17 cellular contexts compared by ENCODE assay signal in genomic region chr7:22241805-22242390, GRCh38.
DNase-seq lines count a peak whose midpoint lies in the region; ATAC-seq, FAIRE-seq and TF ChIP-seq lines count a peak whose summit lies in the region.
"Had no signal": no experiment of that assay in that cellular context is flagged by ENCODE, and none has a peak within 500 bp of the region (broad histone marks: within the 10 kb centered on the region; RNA-seq: fewer than 3 reads in every experiment).

No MANE protein-coding gene starts in this region.

- H3K56ac ChIP-seq in H1 (replicated peaks; ENCODE audit: insufficient read length, low read depth, low read length): no peak overlapping the region

- no peak overlapping the region for H2BK12ac ChIP-seq in H1 (ENCODE audit: low read depth, low read length)

- 97% methylated on average over 2 of the region's 2 CpGs; no CpG with 5 or more reads in 1 of the 2 experiments for WGBS in H1 (ENCODE audit: extremely low coverage in 1 of 2, insufficient coverage in 1 of 2, insufficient read length in 1 of 2, insufficient replicate concordance in 2 of 2, low coverage in 1 of 2, low lambda C conversion rate in 2 of 2, missing lambda C conversion rate in 1 of 2), 2 experiments
- WGBS in lower leg skin, 2 donors: 88 to 91% methylated on average over 2 of the region's 2 CpGs

- no peak overlapping the region for H4K5ac ChIP-seq in H1 (ENCODE audit: insufficient read length, low read depth, low read length)

- H3K27me3 Mint-ChIP-seq in Calu3 (ENCODE audit: unreplicated experiment) (no peaks in the 10 kb centered on the region), GM23338 (ENCODE audit: insufficient read depth, low read depth, poor library complexity) (no peaks in the 10 kb centered on the region)
- H3K27me3 Mint-ChIP-seq: B cell had no signal

- no peak overlapping the region for H3K4me3 ChIP-seq in GM23338
- H3K4me3 ChIP-seq in H1 (ENCODE audit: extremely low read depth in 1 of 4, insufficient read depth in 2 of 4, low read depth in 3 of 4, low read length in 4 of 4): no peak overlapping the region
- H3K4me3 ChIP-seq in parathyroid adenoma (ENCODE audit: low read depth, low read length): no peak overlapping the region
- H3K4me3 ChIP-seq in lower leg skin (ENCODE audit: low read depth, poor library complexity, severe bottlenecking): no peak overlapping the region
- H3K4me3 ChIP-seq: BLaER1 treated with 17β-estradiol and CSF1 and Interleukin-3, amounts not matched to agents 10 nM and 100 nM had no signal

- H2AFZ ChIP-seq in GM23338: no peak overlapping the region
- no peak overlapping the region for H2AFZ ChIP-seq in H1 (ENCODE audit: low read length)
- H2AFZ ChIP-seq in parathyroid adenoma: peak overlapping the region; percentile 21

- H4K91ac ChIP-seq in H1 (replicated peaks; ENCODE audit: insufficient read length, low read length): no peak overlapping the region

- no peak overlapping the region for H3K4ac ChIP-seq in H1 (replicated peaks; ENCODE audit: insufficient read length, low read depth, low read length)

- H2BK20ac ChIP-seq in H1 (ENCODE audit: low read length): no peak overlapping the region

- peak overlapping the region; percentile 44 for H2BK5ac ChIP-seq in H1 (ENCODE audit: low read depth, low read length)

- H3K4me1 ChIP-seq in GM23338 (ENCODE audit: insufficient read depth) (no peaks in the 10 kb centered on the region; the same call in 1 of the 2 replicates), H1 (replicated peaks in 1 of 4; ENCODE audit: control insufficient read depth in 3 of 4, insufficient read depth in 4 of 4, low read length in 3 of 4) (no peaks in the 10 kb centered on the region; a peak in 1 of 7 replicates), parathyroid adenoma (peaks cover 5% of the 10 kb centered on the region)
- H3K4me1 ChIP-seq: BLaER1 treated with 17β-estradiol and CSF1 and Interleukin-3, amounts not matched to agents 10 nM and 100 nM had no signal

- no peak for TF ChIP-seq EP300 in H1 (IDR thresholded peaks at IDR 0.05; ENCODE audit: borderline replicate concordance in 1 of 2, low read depth in 2 of 2, low read length in 2 of 2)

- POLR2A ChIA-PET in H1 (lab: Charles Lee; ENCODE audit: partially characterized antibody): no interaction called here

- DNase-seq in Calu3 (no peak), GM23338 (ENCODE audit: low spot score) (no peak), H1 (ENCODE audit: low read depth in 1 of 2, low spot score in 2 of 2) (no peak), NCI-H1105 (lab: John Stamatoyannopoulos, UW) (no peak), lower leg skin (ENCODE audit: low spot score in 2 of 2) (no peak), NCI-H2029 treated with DMSO at 0.1 percent for 48 hours (lab: John Stamatoyannopoulos, UW) (no peak)
- DNase-seq: 8988T; CD8-positive, alpha-beta T cell; DMS 273 treated with DMSO at 0.1 percent for 48 hours; GF-D8; HCEC 1CT; KBM-7 had no signal

- no peak overlapping the region for H2AK5ac ChIP-seq in H1 (ENCODE audit: low read depth, low read length)

- H3K27me3 ChIP-seq in GM23338 (ENCODE audit: insufficient read depth): no peaks in the 10 kb centered on the region
- H3K27me3 ChIP-seq in H1 (replicated peaks in 1 of 4; ENCODE audit: control insufficient read depth in 3 of 4, extremely low read depth in 1 of 4, insufficient read depth in 3 of 4, low read length in 3 of 4): no peaks in the 10 kb centered on the region
- H3K27me3 ChIP-seq in parathyroid adenoma (ENCODE audit: control insufficient read depth, insufficient read depth, low read length): no peaks in the 10 kb centered on the region
- H3K27me3 ChIP-seq: BLaER1 treated with 17β-estradiol and CSF1 and Interleukin-3, amounts not matched to agents 10 nM and 100 nM had no signal

- H3K27ac ChIP-seq in GM23338 (ENCODE audit: low read depth) (no peak overlapping the region), H1 (ENCODE audit: low read depth, low read length) (no peak overlapping the region), parathyroid adenoma (no peak overlapping the region)
- H3K27ac ChIP-seq: BLaER1 treated with 17β-estradiol and CSF1 and Interleukin-3, amounts not matched to agents 10 nM and 100 nM had no signal

- H3K27ac Mint-ChIP-seq in Calu3 (ENCODE audit: unreplicated experiment): peak overlapping the region; percentile 55
- peak overlapping the region; percentile 89 for H3K27ac Mint-ChIP-seq in GM23338
- H3K27ac Mint-ChIP-seq: B cell; CD8-positive, alpha-beta T cell had no signal

- no peaks in the 10 kb centered on the region for H3K36me3 ChIP-seq in GM23338 (ENCODE audit: insufficient read depth)
- H3K36me3 ChIP-seq in H1 (ENCODE audit: control insufficient read depth in 2 of 4, insufficient read depth in 4 of 4, low read length in 3 of 4): peaks cover 0 to 2% (median 0%) of the 10 kb centered on the region in 4 experiments; a peak in 2 of 8 replicates
- no peaks in the 10 kb centered on the region for H3K36me3 ChIP-seq in parathyroid adenoma (ENCODE audit: control insufficient read depth, insufficient read depth, low read length)

- H3K9ac ChIP-seq in H1 (replicated peaks in 1 of 4; ENCODE audit: extremely low read depth in 1 of 4, low read depth in 3 of 4, low read length in 3 of 4): no peak overlapping the region
- no peak overlapping the region for H3K9ac ChIP-seq in parathyroid adenoma
- H3K9ac ChIP-seq: BLaER1 treated with 17β-estradiol and CSF1 and Interleukin-3, amounts not matched to agents 10 nM and 100 nM had no signal

- no peak for TF ChIP-seq CTCF in Calu3 (IDR thresholded peaks at IDR 0.05; ENCODE audit: unreplicated experiment)
- TF ChIP-seq CTCF in GM23338 (conservative IDR thresholded peaks at IDR 0.05; ENCODE audit: low read depth in 2 of 2): no peak
- no peak for TF ChIP-seq CTCF in H1 (IDR thresholded peaks at IDR 0.05; ENCODE audit: control extremely low read depth in 1 of 3, insufficient read depth in 1 of 3, low read depth in 1 of 3, low read length in 3 of 3)
- no peak for TF ChIP-seq CTCF in parathyroid adenoma (IDR thresholded peaks at IDR 0.05)
- no peak for TF ChIP-seq CTCF in lower leg skin (IDR thresholded peaks at IDR 0.05)

- H3K79me1 ChIP-seq in H1 (ENCODE audit: low read depth, low read length): peaks cover 2% of the 10 kb centered on the region; the same call in 1 of the 2 replicates

- no peak overlapping the region for H2BK15ac ChIP-seq in H1 (ENCODE audit: low read length)

- H2BK120ac ChIP-seq in H1 (replicated peaks; ENCODE audit: low read depth, low read length): no peak overlapping the region

- no peak for ATAC-seq in GM23338
- ATAC-seq: CD8-positive, alpha-beta T cell had no signal

- peaks cover 2% of the 10 kb centered on the region; the same call in 1 of the 2 replicates for H3K23me2 ChIP-seq in H1 (ENCODE audit: low read depth, low read length)

- intact Hi-C loops in Calu3 (cut with micrococcal nuclease; ENCODE audit: unreplicated experiment): no loop called here
- intact Hi-C loops in lower leg skin (cut with DNase I; ENCODE audit: low total_unique reads): no loop called here

- H3K9me3 ChIP-seq in H1 (ENCODE audit: insufficient read depth in 2 of 2, low read depth in 1 of 2, low read length in 1 of 2): no peaks in the 10 kb centered on the region
- H3K9me3 ChIP-seq in parathyroid adenoma (ENCODE audit: control insufficient read depth, low read length): no peaks in the 10 kb centered on the region

- CTCF ChIA-PET in Calu3 (lab: Charles Lee) (no interaction called here), H1 (lab: Charles Lee; ENCODE audit: partially characterized antibody) (interaction anchor here (1.1 kb wide), 1 partner anchor 9 kb away, joined by 3 read pairs; no protein-coding TSS in a partner anchor)

- H3K4me3 Mint-ChIP-seq in Calu3 (ENCODE audit: low read depth, unreplicated experiment) (no peak overlapping the region), GM23338 (no peak overlapping the region)
- H3K4me3 Mint-ChIP-seq: B cell; CD8-positive, alpha-beta T cell had no signal

- H3K14ac ChIP-seq in H1 (ENCODE audit: insufficient read length): no peak overlapping the region

- no peak for FAIRE-seq in H1 (lab: Jason Lieb, UNC)
- FAIRE-seq: GM19239, H54 had no signal

- no peaks in the 10 kb centered on the region for H3K9me2 ChIP-seq in GM23338 (ENCODE audit: insufficient read depth)

- H3K79me2 ChIP-seq in GM23338 (replicated peaks; ENCODE audit: insufficient read depth): no peaks in the 10 kb centered on the region
- H3K79me2 ChIP-seq in H1 (ENCODE audit: control insufficient read depth in 1 of 2, insufficient read depth in 2 of 2, low read length in 2 of 2): no peaks in the 10 kb centered on the region
- H3K79me2 ChIP-seq in parathyroid adenoma: peaks cover 35% of the 10 kb centered on the region

- TF ChIP-seq POLR2A in H1 (IDR thresholded peaks at IDR 0.05; ENCODE audit: control extremely low read depth in 1 of 2, low read depth in 2 of 2, low read length in 2 of 2): no peak
- no peak for TF ChIP-seq POLR2A in lower leg skin (IDR thresholded peaks at IDR 0.05)

- H3K18ac ChIP-seq in H1 (ENCODE audit: extremely low read depth, low read length): no peak overlapping the region; the same call in 1 of the 2 replicates

- H3F3A ChIP-seq in GM23338 (replicated peaks; ENCODE audit: low read depth): no peaks in the 10 kb centered on the region

- H4K8ac ChIP-seq in H1 (ENCODE audit: extremely low read depth, insufficient read depth, low read length): no peak overlapping the region

- no peak overlapping the region for H3K23ac ChIP-seq in H1 (ENCODE audit: insufficient read length)

- peaks cover 14% of the 10 kb centered on the region for H3K4me1 Mint-ChIP-seq in Calu3 (ENCODE audit: low read depth, unreplicated experiment)
- H3K4me1 Mint-ChIP-seq in GM23338: peaks cover 10% of the 10 kb centered on the region; the same call in 2 of the 3 replicates
- H3K4me1 Mint-ChIP-seq: B cell had no signal

- TF ChIP-seq RAD21 in H1 (IDR thresholded peaks at IDR 0.05 in 1 of 2, conservative IDR thresholded peaks at IDR 0.05 in 1 of 2; ENCODE audit: low read depth in 2 of 2, low read length in 2 of 2): no peak

- no peaks in the 10 kb centered on the region for H4K20me1 ChIP-seq in GM23338 (replicated peaks; ENCODE audit: insufficient read depth)
- peaks cover 0 to 2% of the 10 kb centered on the region in 2 experiments for H4K20me1 ChIP-seq in H1 (replicated peaks in 1 of 2; ENCODE audit: control insufficient read depth in 1 of 2, insufficient read depth in 2 of 2, low read length in 2 of 2)
- H4K20me1 ChIP-seq: BLaER1 treated with 17β-estradiol and CSF1 and Interleukin-3, amounts not matched to agents 10 nM and 100 nM had no signal

- H3K9me3 Mint-ChIP-seq in Calu3 (ENCODE audit: low read depth, unreplicated experiment): peaks cover 10% of the 10 kb centered on the region
- H3K9me3 Mint-ChIP-seq in GM23338: peaks cover 7% of the 10 kb centered on the region; the same call in 2 of the 3 replicates

- H3K4me2 ChIP-seq in GM23338 (no peak overlapping the region), H1 (ENCODE audit: insufficient read depth in 1 of 2, low read depth in 2 of 2, low read length in 2 of 2) (no peak overlapping the region), parathyroid adenoma (ENCODE audit: low read length) (no peak overlapping the region)
- H3K4me2 ChIP-seq: BLaER1 treated with 17β-estradiol and CSF1 and Interleukin-3, amounts not matched to agents 10 nM and 100 nM had no signal

- no TSS peak for BruUV-seq in Calu3 (replicated peaks; lab: Mats Ljungman, UMichigan)

- H3K36me3 Mint-ChIP-seq in Calu3 (ENCODE audit: insufficient read depth, unreplicated experiment) (peaks cover 24% of the 10 kb centered on the region), GM23338 (ENCODE audit: low read depth) (peaks cover 14% of the 10 kb centered on the region)
- H3K36me3 Mint-ChIP-seq: CD8-positive, alpha-beta T cell had no signal
